Comparison of ENCODE assay signal across 36 cellular contexts in genomic region chr2:197990356-197990755, GRCh38.
"Had no signal": no experiment of that assay in that cellular context is flagged by ENCODE, and none has a peak within 500 bp of the region (broad histone marks: within the 10 kb centered on the region; RNA-seq: fewer than 3 reads in every experiment).

No MANE protein-coding gene starts in this region.

- H3K4me3 Mint-ChIP-seq: activated B cell treated with CpG ODN at 0.5 μM for 24 hours; activated CD4-positive, alpha-beta memory T cell treated with anti-CD3 and anti-CD28 coated beads for 36 hours; activated CD8-positive, alpha-beta T cell treated with anti-CD3 and anti-CD28 coated beads for 36 hours; activated naive CD4-positive, alpha-beta T cell treated with anti-CD3 and anti-CD28 coated beads for 36 hours; activated naive CD8-positive, alpha-beta T cell treated with anti-CD3 and anti-CD28 coated beads for 36 hours; activated T-cell treated with anti-CD3 and anti-CD28 coated beads, Interleukin-2, amount 50 U/mL, for 4 hours; activated T-cell treated with anti-CD3 and anti-CD28 coated beads, Interleukin-2, amount 50 U/mL, for 72 hours; activated T-helper 1 cell treated with anti-CD3 and anti-CD28 coated beads, Interleukin-12 subunit alpha, Interleukin-12 subunit beta, Interleukin-2, Interleukin-4 antibody, amounts not matched to agents 30 ng/mL and 10 ng/mL and 1 ng/mL, durations not matched to agents 14 hours and 24 hours and 36 hours; activated T-helper 17 cell treated with anti-CD3 and anti-CD28 coated beads, Interleukin-2, amount 50 U/mL, for 72 hours; T-helper 1 cell treated with Interleukin-12 subunit alpha and Interleukin-12 subunit beta and Interleukin-4 antibody, amounts not matched to agents 30 μg/mL and 1 μg/mL, for 36 hours; T-helper 2 cell treated with Interferon-gamma antibody and Interleukin-4, amounts not matched to agents 5 μg/mL and 100 μg/mL, for 36 hours had no signal

- H3K27me3 ChIP-seq: adrenal gland, body of pancreas, brain microvascular endothelial cell, breast epithelium had no signal

- ATAC-seq: activated CD8-positive, alpha-beta T cell treated with anti-CD3 and anti-CD28 coated beads for 36 hours; activated naive CD4-positive, alpha-beta T cell treated with anti-CD3 and anti-CD28 coated beads, Interleukin-2, amount 50 U/mL, for 72 hours; activated T-cell treated with anti-CD3 and anti-CD28 coated beads, Interleukin-2, amount 50 U/mL, for 4 hours; activated T-cell treated with anti-CD3 and anti-CD28 coated beads, Interleukin-2, amount 50 U/mL, for 72 hours; activated T-helper 17 cell treated with anti-CD3 and anti-CD28 coated beads, Interleukin-2, amount 50 U/mL, for 72 hours; body of pancreas had no signal

- H3K36me3 ChIP-seq: adrenal gland, brain microvascular endothelial cell, breast epithelium had no signal

- DNase-seq: activated B cell treated with CpG ODN at 0.5 μM for 24 hours; activated CD4-positive, alpha-beta memory T cell treated with anti-CD3 and anti-CD28 coated beads for 36 hours; activated CD4-positive, alpha-beta T cell treated with anti-CD3 and anti-CD28 coated beads for 48 hours; activated CD4-positive, alpha-beta T cell treated with anti-CD3 and anti-CD28 coated beads, Interleukin-2, amount 50 U/mL, for 1 hour; activated CD4-positive, alpha-beta T cell treated with anti-CD3 and anti-CD28 coated beads, Interleukin-2, amount 50 U/mL, for 4 hours; activated CD4-positive, CD25-positive, alpha-beta regulatory T cell treated with anti-CD3 and anti-CD28 coated beads, Interleukin-2, amount 50 U/mL, for 72 hours; activated CD8-positive, alpha-beta memory T cell treated with anti-CD3 and anti-CD28 coated beads, Interleukin-2, amount 50 U/mL, for 4 hours; activated CD8-positive, alpha-beta T cell treated with anti-CD3 and anti-CD28 coated beads for 36 hours; activated effector memory CD4-positive, alpha-beta T cell treated with anti-CD3 and anti-CD28 coated beads, Interleukin-2, amount 50 U/mL, for 16 hours; activated gamma-delta T cell treated with Interleukin-2 at 50 U/mL for 16 hours; activated naive CD4-positive, alpha-beta T cell; activated naive CD4-positive, alpha-beta T cell treated with anti-CD3 and anti-CD28 coated beads for 36 hours; activated naive CD4-positive, alpha-beta T cell treated with anti-CD3 and anti-CD28 coated beads, Interleukin-2, amount 50 U/mL, for 16 hours; activated naive CD8-positive, alpha-beta T cell treated with anti-CD3 and anti-CD28 coated beads for 36 hours; activated T-cell treated with anti-CD3 and anti-CD28 coated beads for 4 hours; activated T-cell treated with anti-CD3 and anti-CD28 coated beads, Interleukin-2, amount 50 U/mL, for 1 hour; activated T-cell treated with anti-CD3 and anti-CD28 coated beads, Interleukin-2, amount 50 U/mL, for 4 hours; activated T-cell treated with anti-CD3 and anti-CD28 coated beads, Interleukin-2, amount 50 U/mL, for 72 hours; adrenal gland; amniotic stem cell; aorta; body of pancreas; brain microvascular endothelial cell; central memory CD4-positive, alpha-beta T cell; T-helper 2 cell; T-helper 9 cell had no signal

- H3K27ac Mint-ChIP-seq: activated B cell treated with CpG ODN at 0.5 μM for 24 hours; activated CD4-positive, alpha-beta memory T cell treated with anti-CD3 and anti-CD28 coated beads for 36 hours; activated CD8-positive, alpha-beta T cell treated with anti-CD3 and anti-CD28 coated beads for 36 hours; activated naive CD4-positive, alpha-beta T cell treated with anti-CD3 and anti-CD28 coated beads for 36 hours; activated naive CD8-positive, alpha-beta T cell treated with anti-CD3 and anti-CD28 coated beads for 36 hours; activated T-cell treated with anti-CD3 and anti-CD28 coated beads, Interleukin-2, amount 50 U/mL, for 72 hours; activated T-helper 1 cell treated with anti-CD3 and anti-CD28 coated beads, Interleukin-12 subunit alpha, Interleukin-12 subunit beta, Interleukin-2, Interleukin-4 antibody, amounts not matched to agents 30 ng/mL and 10 ng/mL and 1 ng/mL, durations not matched to agents 14 hours and 24 hours and 36 hours; activated T-helper 17 cell treated with anti-CD3 and anti-CD28 coated beads, Interleukin-2, amount 50 U/mL, for 72 hours; T-helper 1 cell treated with Interleukin-12 subunit alpha and Interleukin-12 subunit beta and Interleukin-4 antibody, amounts not matched to agents 30 μg/mL and 1 μg/mL, for 36 hours; T-helper 2 cell treated with Interferon-gamma antibody and Interleukin-4, amounts not matched to agents 5 μg/mL and 100 μg/mL, for 36 hours had no signal

- H3K4me1 Mint-ChIP-seq: activated B cell treated with CpG ODN at 0.5 μM for 24 hours had no signal

- H3K4me3 ChIP-seq: adrenal gland, body of pancreas, breast epithelium had no signal

- H3K27ac ChIP-seq: adrenal gland, body of pancreas, brain microvascular endothelial cell, breast epithelium, VCaP had no signal

- FAIRE-seq: astrocyte, colon, TTC549 had no signal

- H3K9me3 ChIP-seq: adrenal gland, body of pancreas, breast epithelium had no signal

- H3K4me1 ChIP-seq: adrenal gland, body of pancreas, breast epithelium had no signal

- H3K27me3 Mint-ChIP-seq: activated B cell treated with CpG ODN at 0.5 μM for 24 hours; activated CD4-positive, alpha-beta memory T cell treated with anti-CD3 and anti-CD28 coated beads for 36 hours; activated CD8-positive, alpha-beta T cell treated with anti-CD3 and anti-CD28 coated beads for 36 hours; activated naive CD8-positive, alpha-beta T cell treated with anti-CD3 and anti-CD28 coated beads for 36 hours; activated T-helper 17 cell treated with anti-CD3 and anti-CD28 coated beads, Interleukin-2, amount 50 U/mL, for 72 hours had no signal
